In genomic region chr6:143323729-143324465, GRCh38 we compare ENCODE assay signal across 23 cellular contexts.
DNase-seq lines count a peak whose midpoint lies in the region; ATAC-seq lines count a peak whose summit lies in the region.
"Had no signal": no experiment of that assay in that cellular context is flagged by ENCODE, and none has a peak within 500 bp of the region (broad histone marks: within the 10 kb centered on the region; RNA-seq: fewer than 3 reads in every experiment).

No MANE protein-coding gene starts in this region.

- no peaks in the 10 kb centered on the region for H3K27me3 ChIP-seq in mesenchymal stem cell (ENCODE audit: control insufficient read depth in 1 of 2, insufficient read depth in 1 of 2, low read length in 2 of 2)
- H3K27me3 ChIP-seq: brain microvascular endothelial cell, colonic mucosa, stomach had no signal

- H3K9ac ChIP-seq in mesenchymal stem cell (ENCODE audit: low read length), result no peak overlapping the region

- no peak overlapping the region for H3K4me2 ChIP-seq in mesenchymal stem cell (ENCODE audit: low read length, poor library complexity, severe bottlenecking)

- no peak overlapping the region for H2BK120ac ChIP-seq in mesenchymal stem cell (ENCODE audit: low read depth, low read length)

- H3K79me1 ChIP-seq in mesenchymal stem cell (replicated peaks; ENCODE audit: low read length, poor library complexity, severe bottlenecking), result no peaks in the 10 kb centered on the region

- H3K18ac ChIP-seq in mesenchymal stem cell (ENCODE audit: low read depth in 1 of 2, low read length in 2 of 2), result no peak overlapping the region

- peak; percentile 91 for DNase-seq in GM04504 (ENCODE audit: low read depth)
- peak; percentile 91 for DNase-seq in NOMO-1 treated with DMSO at 0.1 percent for 48 hours (lab: John Stamatoyannopoulos, UW; ENCODE audit: unreplicated experiment)
- DNase-seq in epithelial cell of prostate (ENCODE audit: low read depth, low spot score), result no peak
- DNase-seq in mesenchymal stem cell, result peak; percentile 4
- DNase-seq in dermis blood vessel endothelial cell, result no peak
- DNase-seq in cortex of kidney (lab: John Stamatoyannopoulos, UW), result no peak
- DNase-seq in RPMI8226, result no peak
- DNase-seq: activated naive CD4-positive, alpha-beta T cell; activated T-cell treated with anti-CD3 and anti-CD28 coated beads, Interleukin-2, amount 50 U/mL, for 4 hours; brain microvascular endothelial cell; colonic mucosa; HFFc6; NCI-H1417; NCI-H2081 treated with DMSO at 0.1 percent for 48 hours; NCI-H446; NCI-H82; OCI-M1; SHP77 treated with DMSO at 0.1 percent for 48 hours; stimulated activated CD8-positive, alpha-beta memory T cell treated with anti-CD3 and anti-CD28 coated beads, Interleukin-4, amount 100 ng/mL, for 48 hours; stomach; trophoblast cell had no signal

- H3K23ac ChIP-seq in mesenchymal stem cell (ENCODE audit: low read length in 2 of 2), result no peak overlapping the region

- H2AFZ ChIP-seq in mesenchymal stem cell (ENCODE audit: low read depth, low read length), result no peak overlapping the region

- H2AK5ac ChIP-seq in mesenchymal stem cell (ENCODE audit: low read length, severe bottlenecking), result no peak overlapping the region

- WGBS in mesenchymal stem cell, result 73% methylated on average over 3 of the region's 3 CpGs

- peak overlapping the region; percentile 98 for H3K27ac ChIP-seq in epithelial cell of prostate
- no peak overlapping the region for H3K27ac ChIP-seq in mesenchymal stem cell (ENCODE audit: low read length, poor library complexity, severe bottlenecking)
- H3K27ac ChIP-seq: brain microvascular endothelial cell, colonic mucosa, stomach had no signal

- H4K91ac ChIP-seq in mesenchymal stem cell (ENCODE audit: low read length), result no peak overlapping the region

- H3K4ac ChIP-seq in mesenchymal stem cell (ENCODE audit: low read depth in 1 of 2, low read length in 2 of 2), result no peak overlapping the region

- H2BK15ac ChIP-seq in mesenchymal stem cell (ENCODE audit: low read depth, poor library complexity, severe bottlenecking), result no peak overlapping the region

- no peak overlapping the region for H3K4me3 ChIP-seq in mesenchymal stem cell (ENCODE audit: insufficient read depth in 1 of 2, low read depth in 1 of 2, low read length in 2 of 2)
- H3K4me3 ChIP-seq: colonic mucosa, lung, stomach had no signal

- H3K14ac ChIP-seq in mesenchymal stem cell (ENCODE audit: low read length in 2 of 2), result no peak overlapping the region

- no peak overlapping the region for H2BK5ac ChIP-seq in mesenchymal stem cell (ENCODE audit: low read depth, low read length, poor library complexity, severe bottlenecking)

- no peaks in the 10 kb centered on the region for H3K4me1 ChIP-seq in mesenchymal stem cell (ENCODE audit: control insufficient read depth, insufficient read depth, low read depth, low read length)
- H3K4me1 ChIP-seq: colonic mucosa, stomach had no signal

- no peaks in the 10 kb centered on the region for H3K9me3 ChIP-seq in mesenchymal stem cell (ENCODE audit: control insufficient read depth, low read length)
- H3K9me3 ChIP-seq: colonic mucosa, stomach had no signal

- no peaks in the 10 kb centered on the region for H3K36me3 ChIP-seq in mesenchymal stem cell (ENCODE audit: control insufficient read depth in 1 of 2, insufficient read depth in 2 of 2, low read depth in 1 of 2, low read length in 2 of 2)
- H3K36me3 ChIP-seq: brain microvascular endothelial cell, colonic mucosa, stomach had no signal

- H2BK12ac ChIP-seq in mesenchymal stem cell (ENCODE audit: low read length in 2 of 2), result no peak overlapping the region

- no peak overlapping the region for H4K8ac ChIP-seq in mesenchymal stem cell (ENCODE audit: low read length)

- no peak for ATAC-seq in GM19035 (IDR thresholded peaks at IDR 0.05; ENCODE audit: unreplicated experiment)
- ATAC-seq: activated T-cell treated with anti-CD3 and anti-CD28 coated beads, Interleukin-2, amount 50 U/mL, for 4 hours had no signal

Comparison
In these comparisons a context has a peak if more than half of its experiments do, and no peak if none do; other contexts are left out.
1. DNase-seq: peak in GM04504 (single experiment), NOMO-1 treated with DMSO at 0.1 percent for 48 hours (single experiment) and mesenchymal stem cell (single experiment); none in epithelial cell of prostate (single experiment), dermis blood vessel endothelial cell (single experiment), cortex of kidney (single experiment) and RPMI8226 (single experiment).